8 cellular contexts compared by ENCODE assay signal in genomic region chr4:109432203-109432602, GRCh38.
DNase-seq lines count a peak whose midpoint lies in the region; ATAC-seq and TF ChIP-seq lines count a peak whose summit lies in the region.

No MANE protein-coding gene starts in this region.

- H3K9me3 ChIP-seq in iPS-18a (ENCODE audit: control insufficient read depth, low read depth, low read length) (no peaks in the 10 kb centered on the region), subcutaneous abdominal adipose tissue (ENCODE audit: control insufficient read depth in 5 of 5, low read length in 5 of 5) (no peaks in the 10 kb centered on the region), HAP-1 (no peaks in the 10 kb centered on the region)

- H3K4me1 Mint-ChIP-seq in activated T-cell treated with anti-CD3 and anti-CD28 coated beads, Interleukin-2, amount 50 U/mL, for 24 hours (ENCODE audit: low read depth) = peaks cover 65% of the 10 kb centered on the region

- H3K9ac ChIP-seq in iPS-18a (ENCODE audit: low read length) (no peak overlapping the region), subcutaneous abdominal adipose tissue (ENCODE audit: low read length in 5 of 5) (peak overlapping the region in 4 of 5 donors; percentile 12 to 96 (median 87))

- peak overlapping the region; percentile 96 for H3K27ac Mint-ChIP-seq in activated T-cell treated with anti-CD3 and anti-CD28 coated beads, Interleukin-2, amount 50 U/mL, for 24 hours

- H3K36me3 Mint-ChIP-seq in activated T-cell treated with anti-CD3 and anti-CD28 coated beads, Interleukin-2, amount 50 U/mL, for 24 hours (ENCODE audit: low read depth) = peaks cover 27% of the 10 kb centered on the region

- H3K27me3 ChIP-seq in iPS-18a (ENCODE audit: control insufficient read depth, insufficient read depth, low read length) (no peaks in the 10 kb centered on the region), subcutaneous abdominal adipose tissue (ENCODE audit: control insufficient read depth in 5 of 5, insufficient read depth in 4 of 5, low read length in 5 of 5) (no peaks in the 10 kb centered on the region), HAP-1 (ENCODE audit: low read depth) (no peaks in the 10 kb centered on the region)

- H3K4me1 ChIP-seq in iPS-18a (ENCODE audit: control insufficient read depth, low read depth, low read length) (peaks cover 19% of the 10 kb centered on the region), subcutaneous abdominal adipose tissue (ENCODE audit: control insufficient read depth in 5 of 5, insufficient read depth in 5 of 5, low read length in 5 of 5) (peaks cover 4 to 45% (median 40%) of the 10 kb centered on the region in 5 donors), HAP-1 (peaks cover 23% of the 10 kb centered on the region)

- H3K36me3 ChIP-seq in iPS-18a (ENCODE audit: control insufficient read depth, low read depth, low read length) (no peaks in the 10 kb centered on the region), subcutaneous abdominal adipose tissue (ENCODE audit: control insufficient read depth in 5 of 5, insufficient read depth in 5 of 5, low read length in 5 of 5) (peaks cover 0 to 5% (median 0%) of the 10 kb centered on the region in 5 donors), HAP-1 (replicated peaks) (no peaks in the 10 kb centered on the region)

- in situ Hi-C loops in HAP-1 (cut with MboI; ENCODE audit: low sequenced_read_pairs) = no loop called here

- DNase-seq in activated T-cell treated with anti-CD3 and anti-CD28 coated beads, Interleukin-2, amount 50 U/mL, for 24 hours = no peak
- DNase-seq in activated T-cell treated with anti-CD3 and anti-CD28 coated beads, Interleukin-2, amount 50 U/mL, for 1 hour = no peak
- DNase-seq in HAP-1 (ENCODE audit: low spot score in 2 of 2) = no peak
- DNase-seq in NCI-H187 (lab: John Stamatoyannopoulos, UW) = no peak

- peak overlapping the region; percentile 82 for H3K4me3 Mint-ChIP-seq in activated T-cell treated with anti-CD3 and anti-CD28 coated beads, Interleukin-2, amount 50 U/mL, for 24 hours

- ATAC-seq in GM18520 (IDR thresholded peaks at IDR 0.05; ENCODE audit: unreplicated experiment) = no peak

- no peaks in the 10 kb centered on the region for H3K27me3 Mint-ChIP-seq in activated T-cell treated with anti-CD3 and anti-CD28 coated beads, Interleukin-2, amount 50 U/mL, for 24 hours

- peak overlapping the region; percentile 89 for H3K27ac ChIP-seq in VCaP
- H3K27ac ChIP-seq in iPS-18a (ENCODE audit: low read length) = no peak overlapping the region
- H3K27ac ChIP-seq in subcutaneous abdominal adipose tissue (ENCODE audit: low read depth, low read length) = peak overlapping the region; percentile 90

- TF ChIP-seq CTCF in VCaP (conservative IDR thresholded peaks at IDR 0.05) = no peak

- no peaks in the 10 kb centered on the region for H3K9me3 Mint-ChIP-seq in activated T-cell treated with anti-CD3 and anti-CD28 coated beads, Interleukin-2, amount 50 U/mL, for 24 hours

- H3K4me3 ChIP-seq in iPS-18a (ENCODE audit: low read length) = peak overlapping the region; percentile 75
- H3K4me3 ChIP-seq in subcutaneous abdominal adipose tissue (ENCODE audit: low read depth in 1 of 5, low read length in 5 of 5) = peak overlapping the region in 2 of 5 donors; percentile 66 to 71
- no peak overlapping the region; the same call in 1 of the 2 replicates for H3K4me3 ChIP-seq in HAP-1
